11 cellular contexts compared by ENCODE assay signal in genomic region chr9:105458404-105458803, GRCh38.
"Had no signal": no experiment of that assay in that cellular context is flagged by ENCODE, and none has a peak within 500 bp of the region (broad histone marks: within the 10 kb centered on the region; RNA-seq: fewer than 3 reads in every experiment).

No MANE protein-coding gene starts in this region.

- ATAC-seq: activated T-cell treated with anti-CD3 and anti-CD28 coated beads, Interleukin-2, amount 50 U/mL, for 72 hours had no signal

- H3K4me1 ChIP-seq: ascending aorta had no signal

- DNase-seq: activated CD4-positive, alpha-beta memory T cell treated with anti-CD3 and anti-CD28 coated beads, Interleukin-2, amount 10 ng/mL, durations not matched to agents 7 days and 5 days; activated CD4-positive, alpha-beta T cell treated with anti-CD3 and anti-CD28 coated beads for 1 hour; activated T-cell treated with anti-CD3 and anti-CD28 coated beads, Interleukin-2, amount 50 U/mL, for 72 hours; esophagus squamous epithelium; foreskin fibroblast; stimulated activated CD4-positive, alpha-beta T cell treated with anti-CD3 and anti-CD28 coated beads, Interleukin-15, amount 100 ng/mL, for 24 hours; stimulated activated CD4-positive, alpha-beta T cell treated with anti-CD3 and anti-CD28 coated beads, Interleukin-4, amount 100 ng/mL, for 4 hours; stomach had no signal

- H3K4me3 Mint-ChIP-seq: activated CD4-positive, alpha-beta memory T cell treated with anti-CD3 and anti-CD28 coated beads, Interleukin-2, amount 10 ng/mL, durations not matched to agents 7 days and 5 days; activated T-cell treated with anti-CD3 and anti-CD28 coated beads, Interleukin-2, amount 50 U/mL, for 72 hours; T-helper 2 cell treated with Interferon-gamma antibody and Interleukin-4, amounts not matched to agents 5 μg/mL and 100 μg/mL, for 36 hours had no signal

- H3K4me3 ChIP-seq: esophagus squamous epithelium, stomach had no signal

- H3K27me3 Mint-ChIP-seq: activated CD4-positive, alpha-beta memory T cell treated with anti-CD3 and anti-CD28 coated beads, Interleukin-2, amount 10 ng/mL, durations not matched to agents 7 days and 5 days had no signal

- H3K36me3 ChIP-seq: ascending aorta, esophagus squamous epithelium, stomach, thoracic aorta had no signal

- H3K27me3 ChIP-seq: ascending aorta, esophagus squamous epithelium, stomach had no signal

- H3K4me1 Mint-ChIP-seq: activated CD4-positive, alpha-beta memory T cell treated with anti-CD3 and anti-CD28 coated beads, Interleukin-2, amount 10 ng/mL, durations not matched to agents 7 days and 5 days had no signal

- H3K27ac Mint-ChIP-seq: activated CD4-positive, alpha-beta memory T cell treated with anti-CD3 and anti-CD28 coated beads, Interleukin-2, amount 10 ng/mL, durations not matched to agents 7 days and 5 days; activated T-cell treated with anti-CD3 and anti-CD28 coated beads, Interleukin-2, amount 50 U/mL, for 72 hours; T-helper 2 cell treated with Interferon-gamma antibody and Interleukin-4, amounts not matched to agents 5 μg/mL and 100 μg/mL, for 36 hours had no signal

- H3K27ac ChIP-seq: esophagus squamous epithelium had no signal

- H3K9me3 ChIP-seq: ascending aorta, thoracic aorta had no signal
